8 cellular contexts compared by ENCODE assay signal in genomic region chr2:218569661-218570500, GRCh38. TPM values are rescaled to one million over a fixed set of nuclear protein-coding genes. Genes with fewer than 3 reads are reported as not detected.
DNase-seq lines count a peak whose midpoint lies in the region; ATAC-seq and TF ChIP-seq lines count a peak whose summit lies in the region.

No MANE protein-coding gene starts in this region.

- CTCF ChIA-PET in Calu3 (lab: Charles Lee), result no interaction called here

- peaks cover 29% of the 10 kb centered on the region for H3K4me1 Mint-ChIP-seq in Calu3 (ENCODE audit: low read depth, unreplicated experiment)
- peaks cover 40% of the 10 kb centered on the region for H3K4me1 Mint-ChIP-seq in activated naive CD8-positive, alpha-beta T cell treated with anti-CD3 and anti-CD28 coated beads, Interleukin-2, amount 10 ng/mL, durations not matched to agents 7 days and 5 days

- H2AFZ ChIP-seq in KMS-11 (ENCODE audit: low read depth), result peak overlapping the region; percentile 89; the same call in 1 of the 2 replicates

- no peak for ATAC-seq in activated naive CD8-positive, alpha-beta T cell treated with anti-CD3 and anti-CD28 coated beads, Interleukin-2, amount 10 ng/mL, durations not matched to agents 7 days and 5 days (ENCODE audit: low read depth)
- no peak for ATAC-seq in GM19328 (IDR thresholded peaks at IDR 0.05; ENCODE audit: unreplicated experiment)

- H3K27me3 Mint-ChIP-seq in Calu3 (ENCODE audit: unreplicated experiment), result no peaks in the 10 kb centered on the region
- no peaks in the 10 kb centered on the region for H3K27me3 Mint-ChIP-seq in activated naive CD8-positive, alpha-beta T cell treated with anti-CD3 and anti-CD28 coated beads, Interleukin-2, amount 10 ng/mL, durations not matched to agents 7 days and 5 days

- peaks cover 92% of the 10 kb centered on the region for H3K79me2 ChIP-seq in KMS-11 (ENCODE audit: insufficient read depth, low read depth)

- H3K27ac ChIP-seq in KMS-11, result peak overlapping the region; percentile 99
- H3K27ac ChIP-seq in skin epidermis, result peak overlapping the region in 20 of 21 experiments; percentile 77 to 98 (median 90)

- peak; percentile 16 for DNase-seq in Calu3
- no peak for DNase-seq in activated naive CD8-positive, alpha-beta T cell treated with anti-CD3 and anti-CD28 coated beads, Interleukin-2, amount 10 ng/mL, durations not matched to agents 7 days and 5 days
- DNase-seq in NCI-H2171 (lab: John Stamatoyannopoulos, UW), result no peak
- DNase-seq in NCI-H510A (lab: John Stamatoyannopoulos, UW), result no peak

- TF ChIP-seq CTCF in Calu3 (IDR thresholded peaks at IDR 0.05; ENCODE audit: unreplicated experiment) (no peak), KMS-11 (conservative IDR thresholded peaks at IDR 0.05; ENCODE audit: low read depth, low read length) (no peak)

- no peaks in the 10 kb centered on the region; the same call in none of the 2 replicates for H4K20me1 ChIP-seq in KMS-11 (ENCODE audit: insufficient read depth)

- intact Hi-C loops in Calu3 (cut with micrococcal nuclease; ENCODE audit: unreplicated experiment), result no loop called here

- peak overlapping the region; percentile 77 for H3K4me3 Mint-ChIP-seq in Calu3 (ENCODE audit: low read depth, unreplicated experiment)
- H3K4me3 Mint-ChIP-seq in activated naive CD8-positive, alpha-beta T cell treated with anti-CD3 and anti-CD28 coated beads, Interleukin-2, amount 10 ng/mL, durations not matched to agents 7 days and 5 days, result peak overlapping the region; percentile 91

- H3K9ac ChIP-seq in KMS-11, result peak overlapping the region; percentile 99

- POLR2A ChIA-PET in activated naive CD8-positive, alpha-beta T cell treated with anti-CD3 and anti-CD28 coated beads, Interleukin-2, amount 10 ng/mL, durations not matched to agents 7 days and 5 days (lab: Charles Lee), result interaction anchor here (1.6 kb wide), 1 partner anchor 10 kb away, joined by 8 read pairs; no protein-coding TSS in a partner anchor

- peaks cover 62% of the 10 kb centered on the region for H3K4me1 ChIP-seq in KMS-11 (ENCODE audit: low read depth, poor library complexity, severe bottlenecking)

- no peaks in the 10 kb centered on the region for H3K27me3 ChIP-seq in KMS-11 (ENCODE audit: insufficient read depth, low read depth)

- H3K27ac Mint-ChIP-seq in Calu3 (ENCODE audit: unreplicated experiment), result peak overlapping the region; percentile 89
- H3K27ac Mint-ChIP-seq in activated naive CD8-positive, alpha-beta T cell treated with anti-CD3 and anti-CD28 coated beads, Interleukin-2, amount 10 ng/mL, durations not matched to agents 7 days and 5 days, result peak overlapping the region; percentile 100

- TSS peak; percentile 43 for BruUV-seq in Calu3 (replicated peaks; lab: Mats Ljungman, UMichigan)

- no peaks in the 10 kb centered on the region for H3K9me3 Mint-ChIP-seq in Calu3 (ENCODE audit: low read depth, unreplicated experiment)
- no peaks in the 10 kb centered on the region for H3K9me3 Mint-ChIP-seq in activated naive CD8-positive, alpha-beta T cell treated with anti-CD3 and anti-CD28 coated beads, Interleukin-2, amount 10 ng/mL, durations not matched to agents 7 days and 5 days

- H3K36me3 ChIP-seq in KMS-11 (ENCODE audit: insufficient read depth), result peaks cover 14% of the 10 kb centered on the region

- H3K4me3 ChIP-seq in KMS-11 (IDR thresholded peaks at IDR 0.05; ENCODE audit: insufficient read depth, low read depth, low read length), result peak overlapping the region; percentile 87
- H3K4me3 ChIP-seq in iPS-11a (ENCODE audit: low read depth, low read length), result peak overlapping the region; percentile 89
- H3K4me3 ChIP-seq in skin epidermis, result peak overlapping the region; percentile 53 to 91 (median 79)

- H3K36me3 Mint-ChIP-seq in Calu3 (ENCODE audit: insufficient read depth, unreplicated experiment), result peaks cover 68% of the 10 kb centered on the region
- peaks cover 21% of the 10 kb centered on the region for H3K36me3 Mint-ChIP-seq in activated naive CD8-positive, alpha-beta T cell treated with anti-CD3 and anti-CD28 coated beads, Interleukin-2, amount 10 ng/mL, durations not matched to agents 7 days and 5 days

- peak overlapping the region; percentile 89 for H3K4me2 ChIP-seq in KMS-11

RNA-seq across cellular contexts. Expression of gene CNOT9, which starts 1.2 kb away (rescaled TPM):
- 54.0 and 54.2 TPM in 2 replicates for total RNA-seq in Calu3 (2022)
- total RNA-seq in activated naive CD8-positive, alpha-beta T cell treated with anti-CD3 and anti-CD28 coated beads, Interleukin-2, amount 10 ng/mL, durations not matched to agents 7 days and 5 days, result 10 to 100 TPM; 75.0 to 79.5 TPM

RNA-seq across cellular contexts. Expression of gene USP37, which starts 1.7 kb away (rescaled TPM):
- 18.5 and 27.5 TPM in 2 replicates for total RNA-seq in Calu3 (2022)
- total RNA-seq in activated naive CD8-positive, alpha-beta T cell treated with anti-CD3 and anti-CD28 coated beads, Interleukin-2, amount 10 ng/mL, durations not matched to agents 7 days and 5 days, result 10 to 100 TPM; 31.9 to 33.5 TPM

RNA-seq across cellular contexts. Expression of gene PLCD4, which starts 37.8 kb away (rescaled TPM):
- total RNA-seq in Calu3 (2022), result 0.38 and 0.95 TPM in 2 replicates
- total RNA-seq in activated naive CD8-positive, alpha-beta T cell treated with anti-CD3 and anti-CD28 coated beads, Interleukin-2, amount 10 ng/mL, durations not matched to agents 7 days and 5 days, result under 1 TPM; 0.54 to 0.64 TPM
